Comparison of ENCODE assay signal across 8 cellular contexts in genomic region chr6:114096553-114097172, GRCh38.
A peak's percentile ranks its signal among the peaks of the same experiment; 100 is the strongest.
DNase-seq lines count a peak whose midpoint lies in the region; ATAC-seq, FAIRE-seq and TF ChIP-seq lines count a peak whose summit lies in the region.

No MANE protein-coding gene starts in this region.

- H4K20me1 ChIP-seq in osteoblast (ENCODE audit: insufficient read depth, low read length), result no peaks in the 10 kb centered on the region

- H3K4me2 ChIP-seq in A549, result no peak overlapping the region
- H3K4me2 ChIP-seq in osteoblast (ENCODE audit: insufficient read depth, low read length), result no peak overlapping the region

- TF ChIP-seq POLR2A in A549 (IDR thresholded peaks at IDR 0.05; ENCODE audit: low read length), result no peak
- no peak for TF ChIP-seq POLR2A in lower leg skin (IDR thresholded peaks at IDR 0.05)

- no peak for FAIRE-seq in A549 (lab: Jason Lieb, UNC)

- no peak for TF ChIP-seq EP300 in A549 (IDR thresholded peaks at IDR 0.05)

- ATAC-seq in A549 (no peak; a peak in 1 of 6 replicates), HG02884 (IDR thresholded peaks at IDR 0.05; ENCODE audit: unreplicated experiment) (peak; percentile 56), HG03520 (IDR thresholded peaks at IDR 0.05; ENCODE audit: unreplicated experiment) (no peak)

- no peak overlapping the region for H3K9ac ChIP-seq in NT2/D1 (ENCODE audit: insufficient read length, low read depth)

- H3K27me3 ChIP-seq in NT2/D1 (ENCODE audit: insufficient read depth, insufficient read length), result no peaks in the 10 kb centered on the region
- H3K27me3 ChIP-seq in osteoblast (ENCODE audit: insufficient read depth, low read length), result no peaks in the 10 kb centered on the region

- intact Hi-C loops in lower leg skin (cut with DNase I; ENCODE audit: low total_unique reads), result no loop called here

- H3K4me3 ChIP-seq in A549 (no peak overlapping the region), NT2/D1 (ENCODE audit: insufficient read length, low read depth) (no peak overlapping the region), osteoblast (ENCODE audit: insufficient read depth, low read length) (no peak overlapping the region), lower leg skin (ENCODE audit: low read depth, poor library complexity, severe bottlenecking) (no peak overlapping the region)

- POLR2A ChIA-PET in A549 (lab: Yijun Ruan, JAX), result no interaction called here

- no peaks in the 10 kb centered on the region for H3K79me2 ChIP-seq in osteoblast (ENCODE audit: insufficient read depth, low read length)

- H3K9me3 ChIP-seq in A549 (no peaks in the 10 kb centered on the region), NT2/D1 (ENCODE audit: insufficient read depth, low read length) (no peaks in the 10 kb centered on the region), osteoblast (ENCODE audit: low read depth, low read length) (no peaks in the 10 kb centered on the region)

- H3K27ac ChIP-seq in A549 (no peak overlapping the region), osteoblast (ENCODE audit: low read depth, low read length) (no peak overlapping the region)

- no peaks in the 10 kb centered on the region for H3K4me1 ChIP-seq in A549
- H3K4me1 ChIP-seq in NT2/D1 (ENCODE audit: insufficient read depth, insufficient read length), result no peaks in the 10 kb centered on the region
- H3K4me1 ChIP-seq in osteoblast (ENCODE audit: insufficient read depth, low read length), result peaks cover 13% of the 10 kb centered on the region

- CTCF ChIA-PET in A549 (lab: Yijun Ruan, JAX), result interaction anchor here (0.9 kb wide), 1 partner anchor 102 kb away, joined by 4 read pairs; no protein-coding TSS in a partner anchor

- peak; percentile 43 to 56; a peak in 4 of 5 replicates for TF ChIP-seq RAD21 in A549 (conservative IDR thresholded peaks at IDR 0.05 in 1 of 2, IDR thresholded peaks at IDR 0.05 in 1 of 2)

- H2AFZ ChIP-seq in osteoblast (ENCODE audit: low read length), result no peak overlapping the region

- 0% methylated on average over 2 of the region's 2 CpGs for WGBS in A549 (ENCODE audit: missing lambda C conversion rate)
- 0 to 1% methylated on average over 2 of the region's 2 CpGs for WGBS in lower leg skin, 2 donors

- DNase-seq in A549 (ENCODE audit: low read depth in 1 of 2, low spot score in 1 of 2), result peak; percentile 3 to 22
- peak; percentile 15 for DNase-seq in Daoy (ENCODE audit: low read depth)
- peak; percentile 9 for DNase-seq in NT2/D1 (ENCODE audit: low read depth, low spot score)
- peak; percentile 62 for DNase-seq in dedifferentiated amniotic fluid mesenchymal stem cell (ENCODE audit: extremely low spot score)
- no peak for DNase-seq in osteoblast (ENCODE audit: insufficient read length, low spot score, missing footprints)
- DNase-seq in lower leg skin (ENCODE audit: low spot score in 2 of 2), result no peak

- TF ChIP-seq CTCF in A549 (IDR thresholded peaks at IDR 0.05) (peak; percentile 69), osteoblast (IDR thresholded peaks at IDR 0.05; ENCODE audit: extremely low read depth, low read depth, low read length) (peak; percentile 77), lower leg skin (IDR thresholded peaks at IDR 0.05) (no peak)

- H3K36me3 ChIP-seq in NT2/D1 (ENCODE audit: insufficient read depth, insufficient read length, low read length) (no peaks in the 10 kb centered on the region), osteoblast (ENCODE audit: insufficient read depth, low read length) (no peaks in the 10 kb centered on the region)

TF ChIP-seq in A549, 52 proteins besides CTCF, POLR2A, EP300 and RAD21:
- no peak for TF ChIP-seq FOXS1 (CRISPR knock-in tag; IDR thresholded peaks at IDR 0.05)
- TF ChIP-seq USF2 (IDR thresholded peaks at IDR 0.05), result no peak
- TF ChIP-seq SMC3 (IDR thresholded peaks at IDR 0.05), result peak; percentile 28; the same call in 1 of the 3 replicates

Comparison
In these comparisons a context has a peak if more than half of its experiments do, and no peak if none do; other contexts are left out.
1. DNase-seq: peak in A549 (2 of 2), Daoy (single experiment), NT2/D1 (single experiment) and dedifferentiated amniotic fluid mesenchymal stem cell (single experiment); none in osteoblast (single experiment) and lower leg skin (0 of 2).
2. CTCF ChIP-seq: peak in A549 (single experiment) and osteoblast (single experiment); none in lower leg skin (0 of 3).